Comparison of ENCODE assay signal across 20 cellular contexts in genomic region chr12:60100852-60101251, GRCh38.
DNase-seq lines count a peak whose midpoint lies in the region; ATAC-seq and TF ChIP-seq lines count a peak whose summit lies in the region.
"Had no signal": no experiment of that assay in that cellular context is flagged by ENCODE, and none has a peak within 500 bp of the region (broad histone marks: within the 10 kb centered on the region; RNA-seq: fewer than 3 reads in every experiment).

No MANE protein-coding gene starts in this region.

- no peaks in the 10 kb centered on the region for H3K9me3 Mint-ChIP-seq in endothelial cell (ENCODE audit: unreplicated experiment)

- intact Hi-C loops in PC-3 (cut with micrococcal nuclease): loop anchor here (5.0 to 10.0 kb wide), 2 partner anchors 129 to 256 kb away; no protein-coding TSS in a partner anchor

- H3K79me2 ChIP-seq in PC-3 (ENCODE audit: low read length): no peaks in the 10 kb centered on the region

- H3K4me3 Mint-ChIP-seq in endothelial cell (ENCODE audit: unreplicated experiment): no peak overlapping the region
- H3K4me3 Mint-ChIP-seq: CD4-positive, alpha-beta memory T cell; T-cell had no signal

- H3K4me2 ChIP-seq in PC-3 (ENCODE audit: low read length): peak overlapping the region; percentile 70
- H3K4me2 ChIP-seq: BLaER1 had no signal

- no TSS peak for BruUV-seq in PC-3 (replicated peaks; lab: Mats Ljungman, UMichigan)

- H3K4me3 ChIP-seq in PC-3 (ENCODE audit: low read length): peak overlapping the region; percentile 20; the same call in 1 of the 2 replicates
- H3K4me3 ChIP-seq: BLaER1, K562 had no signal

- H3K9me3 ChIP-seq in PC-3 (ENCODE audit: low read length): peaks cover 9% of the 10 kb centered on the region; the same call in 1 of the 2 replicates

- peaks cover 17% of the 10 kb centered on the region for H3F3A ChIP-seq in PC-3 (ENCODE audit: low read length, unreplicated experiment)

- H3K27ac ChIP-seq in 22Rv1 (0 out of 2 replicates have a peak overlapping the region, but pooled peaks have one; percentile 2), PC-3 (ENCODE audit: low read length) (peak overlapping the region; percentile 75), foreskin keratinocyte (no peak overlapping the region)
- H3K27ac ChIP-seq: BLaER1 had no signal

- no peaks in the 10 kb centered on the region for H3K27me3 ChIP-seq in PC-3 (ENCODE audit: low read length)
- H3K27me3 ChIP-seq in foreskin keratinocyte: no peaks in the 10 kb centered on the region
- H3K27me3 ChIP-seq: BLaER1 had no signal

- H3K9ac ChIP-seq in PC-3 (ENCODE audit: low read length): no peak overlapping the region
- H3K9ac ChIP-seq: BLaER1 had no signal

- H3K9me2 ChIP-seq in PC-3 (replicated peaks; ENCODE audit: low read length): no peaks in the 10 kb centered on the region

- no peak overlapping the region for H2AFZ ChIP-seq in PC-3 (ENCODE audit: low read length)

- DNase-seq in DMS53 treated with DMSO at 0.1 percent for 48 hours (lab: John Stamatoyannopoulos, UW; ENCODE audit: unreplicated experiment) (peak; percentile 95), PC-3 (peak; percentile 88), foreskin keratinocyte (peak; percentile 17 to 30), mucosa of gallbladder (ENCODE audit: low spot score) (no peak), endothelial cell (ENCODE audit: low spot score) (no peak)
- DNase-seq: CD4-positive, alpha-beta memory T cell; DMS79 treated with DMSO at 0.1 percent for 48 hours; H7; MV-4-11; NCI-H1417; NCI-H187; NCI-H345; NCI-H526 treated with DMSO at 0.1 percent for 48 hours; SHP77; T-cell had no signal

- H4K20me1 ChIP-seq in PC-3 (ENCODE audit: low read length): no peaks in the 10 kb centered on the region
- H4K20me1 ChIP-seq: BLaER1 had no signal

- no peak for TF ChIP-seq CTCF in 22Rv1 (IDR thresholded peaks at IDR 0.05)
- TF ChIP-seq CTCF in PC-3 (conservative IDR thresholded peaks at IDR 0.05; ENCODE audit: low read depth, low read length): no peak
- TF ChIP-seq CTCF in foreskin keratinocyte (conservative IDR thresholded peaks at IDR 0.05): no peak
- no peak for TF ChIP-seq CTCF in endothelial cell (IDR thresholded peaks at IDR 0.05; ENCODE audit: unreplicated experiment)

- no peak overlapping the region for H3K27ac Mint-ChIP-seq in endothelial cell (ENCODE audit: unreplicated experiment)
- H3K27ac Mint-ChIP-seq: CD4-positive, alpha-beta memory T cell; T-cell had no signal

- POLR2A ChIA-PET in PC-3 (lab: Charles Lee; ENCODE audit: unreplicated experiment): no interaction called here

- H3K27me3 Mint-ChIP-seq in endothelial cell (ENCODE audit: unreplicated experiment): no peaks in the 10 kb centered on the region
- H3K27me3 Mint-ChIP-seq: CD4-positive, alpha-beta memory T cell; T-cell had no signal

- H3K4me1 Mint-ChIP-seq in endothelial cell (ENCODE audit: unreplicated experiment): no peaks in the 10 kb centered on the region
- H3K4me1 Mint-ChIP-seq: CD4-positive, alpha-beta memory T cell; T-cell had no signal

- H3K36me3 Mint-ChIP-seq in endothelial cell (ENCODE audit: low read depth, unreplicated experiment): no peaks in the 10 kb centered on the region
- H3K36me3 Mint-ChIP-seq: CD4-positive, alpha-beta memory T cell; T-cell had no signal

- peaks cover 7% of the 10 kb centered on the region; the same call in 1 of the 2 replicates for H3K36me3 ChIP-seq in PC-3 (ENCODE audit: low read depth, low read length)
- H3K36me3 ChIP-seq: BLaER1 had no signal

- H3K4me1 ChIP-seq in PC-3 (ENCODE audit: insufficient read depth, low read length) (peaks cover 26% of the 10 kb centered on the region), foreskin keratinocyte (no peaks in the 10 kb centered on the region)
- H3K4me1 ChIP-seq: BLaER1 had no signal

- ATAC-seq in PC-3 (peak; percentile 71), foreskin keratinocyte (peak; percentile 71), GM18511 (IDR thresholded peaks at IDR 0.05; ENCODE audit: unreplicated experiment) (no peak)
- ATAC-seq: K562, SK-N-SH treated with all-trans-retinoic acid at 6 μM for 48 hours, T-cell had no signal

- CTCF ChIA-PET in PC-3 (lab: Charles Lee): interaction anchor here (0.6 kb wide), 1 partner anchor 152 kb away, joined by 4 read pairs; no protein-coding TSS in a partner anchor

Comparison
In these comparisons a context has a peak if more than half of its experiments do, and no peak if none do; other contexts are left out.
1. DNase-seq: peak in DMS53 treated with DMSO at 0.1 percent for 48 hours (single experiment), PC-3 (single experiment) and foreskin keratinocyte (2 of 2); none in mucosa of gallbladder (single experiment) and endothelial cell (single experiment).